10 cellular contexts compared by ENCODE assay signal in the genomic region with DNA sequence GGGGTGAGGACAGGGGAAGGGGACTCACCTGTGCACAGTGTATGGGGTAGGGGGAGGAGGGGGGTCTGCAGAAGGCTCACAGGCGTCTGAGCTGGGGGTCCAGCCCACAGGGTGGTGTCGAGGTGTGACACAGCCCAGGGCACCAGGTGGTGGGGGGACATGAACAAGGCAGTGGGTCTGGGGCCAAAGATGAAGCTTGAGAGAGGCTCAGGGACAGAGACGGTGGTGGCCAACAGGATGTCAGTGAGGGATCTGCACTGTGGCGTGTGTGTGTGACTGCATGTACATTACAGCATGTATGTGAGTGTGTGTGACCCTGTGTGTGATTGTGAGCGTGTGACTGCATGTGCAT. TPM values are rescaled to one million over a fixed set of nuclear protein-coding genes. Genes with fewer than 3 reads are reported as not detected.
DNase-seq lines count a peak whose midpoint lies in the region; ATAC-seq and TF ChIP-seq lines count a peak whose summit lies in the region.
"Had no signal": no experiment of that assay in that cellular context is flagged by ENCODE, and none has a peak within 500 bp of the region (broad histone marks: within the 10 kb centered on the region; RNA-seq: fewer than 3 reads in every experiment).

No MANE protein-coding gene starts in this region.

- H3K9me3 Mint-ChIP-seq in CD14-positive monocyte, result peaks cover 5 to 23% (median 12%) of the 10 kb centered on the region in 7 donors

- no peak for DNase-seq in CD14-positive monocyte (ENCODE audit: low spot score)
- DNase-seq in SJSA1 (ENCODE audit: low read depth in 1 of 2, low spot score in 2 of 2), result no peak
- DNase-seq in esophagus squamous epithelium (lab: John Stamatoyannopoulos, UW), result no peak
- peak in 1 of 5 donors; percentile 39 for DNase-seq in ovary
- no peak for DNase-seq in effector memory CD4-positive, alpha-beta T cell
- no peak for DNase-seq in body of pancreas
- DNase-seq: SHP77 had no signal

- ATAC-seq in HG02973 (IDR thresholded peaks at IDR 0.05; ENCODE audit: unreplicated experiment) (no peak), GM18858 (IDR thresholded peaks at IDR 0.05; ENCODE audit: unreplicated experiment) (no peak), body of pancreas (no peak)

- peak overlapping the region; percentile 51 to 88 for H3K4me3 Mint-ChIP-seq in CD14-positive monocyte

- WGBS in esophagus squamous epithelium, 2 donors, result 52 to 61% methylated on average over 5 of the region's 5 CpGs
- WGBS in ovary, 3 donors, result 44 to 48% (median 48%) methylated on average over 5 of the region's 5 CpGs
- WGBS in body of pancreas, 2 donors, result 34 to 67% methylated on average over 3 to 5 of the region's 5 CpGs

- TF ChIP-seq EP300 in ovary (IDR thresholded peaks at IDR 0.05), result no peak

- H3K27ac ChIP-seq in SJSA1 (no peak overlapping the region), esophagus squamous epithelium (peak overlapping the region; percentile 43 to 86 (median 81)), ovary (peak overlapping the region; percentile 28 to 31), body of pancreas (peak overlapping the region in 2 of 4 donors; percentile 64 to 73)
- no peak overlapping the region for H3K27ac ChIP-seq in effector memory CD4-positive, alpha-beta T cell (ENCODE audit: insufficient read depth, low read length, poor library complexity, severe bottlenecking)

- TF ChIP-seq POLR2A in esophagus squamous epithelium (IDR thresholded peaks at IDR 0.05) (no peak), ovary (IDR thresholded peaks at IDR 0.05) (no peak), body of pancreas (IDR thresholded peaks at IDR 0.05) (no peak)

- H3K9me3 ChIP-seq in SJSA1 (replicated peaks), result peaks cover 6% of the 10 kb centered on the region
- peaks cover 0 to 10% (median 8%) of the 10 kb centered on the region in 3 donors for H3K9me3 ChIP-seq in esophagus squamous epithelium
- H3K9me3 ChIP-seq in ovary, result no peaks in the 10 kb centered on the region
- H3K9me3 ChIP-seq in effector memory CD4-positive, alpha-beta T cell (ENCODE audit: control insufficient read depth, low read length), result no peaks in the 10 kb centered on the region
- no peaks in the 10 kb centered on the region for H3K9me3 ChIP-seq in body of pancreas

- intact Hi-C loops in CD14-positive monocyte (cut with micrococcal nuclease) (no loop called here), esophagus squamous epithelium (cut with DNase I) (no loop called here), ovary (cut with DNase I) (no loop called here), body of pancreas (cut with DNase I) (no loop called here)

- H3K36me3 ChIP-seq in SJSA1, result peaks cover 16% of the 10 kb centered on the region
- peaks cover 0 to 15% (median 0%) of the 10 kb centered on the region in 3 donors for H3K36me3 ChIP-seq in esophagus squamous epithelium
- H3K36me3 ChIP-seq in ovary, result no peaks in the 10 kb centered on the region
- H3K36me3 ChIP-seq in effector memory CD4-positive, alpha-beta T cell (ENCODE audit: control insufficient read depth, insufficient read depth, low read length), result peaks cover 9% of the 10 kb centered on the region
- H3K36me3 ChIP-seq in body of pancreas (replicated peaks in 1 of 2; ENCODE audit: insufficient read depth in 1 of 2, low read depth in 2 of 2), result peaks cover 0 to 2% of the 10 kb centered on the region in 2 donors

- H3K27me3 Mint-ChIP-seq in CD14-positive monocyte (ENCODE audit: low read depth in 3 of 3), result peaks cover 24 to 58% (median 38%) of the 10 kb centered on the region in 3 donors

- H3K4me1 Mint-ChIP-seq in CD14-positive monocyte, result peaks cover 22% of the 10 kb centered on the region

- H3K27me3 ChIP-seq in SJSA1 (replicated peaks), result no peaks in the 10 kb centered on the region
- peaks cover 0 to 25% (median 0%) of the 10 kb centered on the region in 4 donors for H3K27me3 ChIP-seq in esophagus squamous epithelium
- H3K27me3 ChIP-seq in ovary, result no peaks in the 10 kb centered on the region
- no peaks in the 10 kb centered on the region for H3K27me3 ChIP-seq in effector memory CD4-positive, alpha-beta T cell (replicated peaks; ENCODE audit: control insufficient read depth, insufficient read depth, low read length, poor library complexity, severe bottlenecking)
- H3K27me3 ChIP-seq in body of pancreas, result no peaks in the 10 kb centered on the region

- H3K4me3 ChIP-seq in SJSA1 (peak overlapping the region; percentile 60), esophagus squamous epithelium (peak overlapping the region in 3 of 4 donors; percentile 45 to 73 (median 56)), ovary (peak overlapping the region; percentile 58), body of pancreas (no peak overlapping the region)
- H3K4me3 ChIP-seq in effector memory CD4-positive, alpha-beta T cell (ENCODE audit: insufficient read depth, low read depth, low read length, poor library complexity, severe bottlenecking), result no peak overlapping the region

- peaks cover 0 to 9% of the 10 kb centered on the region in 2 donors for H3K36me3 Mint-ChIP-seq in CD14-positive monocyte

- H3K4me1 ChIP-seq in SJSA1 (replicated peaks) (peaks cover 32% of the 10 kb centered on the region), esophagus squamous epithelium (peaks cover 17 to 56% (median 19%) of the 10 kb centered on the region in 3 donors), ovary (ENCODE audit: insufficient read depth) (peaks cover 12% of the 10 kb centered on the region), body of pancreas (peaks cover 16% of the 10 kb centered on the region)
- peaks cover 12% of the 10 kb centered on the region for H3K4me1 ChIP-seq in effector memory CD4-positive, alpha-beta T cell (ENCODE audit: control insufficient read depth, insufficient read depth, low read length, poor library complexity, severe bottlenecking)

- TF ChIP-seq CTCF in CD14-positive monocyte (IDR thresholded peaks at IDR 0.05) (no peak), esophagus squamous epithelium (IDR thresholded peaks at IDR 0.05) (no peak), ovary (IDR thresholded peaks at IDR 0.05) (no peak), body of pancreas (IDR thresholded peaks at IDR 0.05) (no peak)

- H3K27ac Mint-ChIP-seq in CD14-positive monocyte, result no peak overlapping the region

RNA-seq across cellular contexts. Expression of gene ADAMTS10, which starts 1.7 kb away (rescaled TPM):
- polyA plus RNA-seq in CD14-positive monocyte (not detected), ovary (10 to 100 TPM in 1 of 2 donors, 1 to 10 TPM in 1; 6.2 to 37.5 TPM)
- 6.0 and 6.3 TPM in 2 replicates for total RNA-seq in SJSA1 (2014; rRNA removed; shearing (Covaris generic))
- total RNA-seq in esophagus squamous epithelium (1 to 10 TPM; 2.0 to 8.8 (median 3.6) TPM), ovary (10 to 100 TPM; 22.4 to 49.3 (median 37.4) TPM), body of pancreas (10 to 100 TPM; 19.1 to 36.6 TPM)

RNA-seq across cellular contexts. Expression of gene NFILZ, which starts 21.6 kb away (rescaled TPM):
- polyA plus RNA-seq in CD14-positive monocyte (not detected), ovary (not detected)
- not detected in 2 replicates for total RNA-seq in SJSA1 (2014; rRNA removed; shearing (Covaris generic))
- total RNA-seq in esophagus squamous epithelium (not detected), ovary (not detected), body of pancreas (not detected)
- total RNA-seq: left lobe of liver had no signal

RNA-seq across cellular contexts. Expression of gene MYO1F, which starts 31.6 kb away (rescaled TPM):
- polyA plus RNA-seq in CD14-positive monocyte (100 to 1,000 TPM; 121 to 197 TPM), ovary (1 to 10 TPM; 4.0 to 7.8 TPM)
- total RNA-seq in SJSA1 (2014; rRNA removed; shearing (Covaris generic)), result 0.37 and 0.94 TPM in 2 replicates
- total RNA-seq in esophagus squamous epithelium (10 to 100 TPM in 2 of 4 donors, 1 to 10 TPM in 2; 1.6 to 14.3 (median 8.5) TPM), ovary (10 to 100 TPM in 2 of 7 donors, 1 to 10 TPM in 5; 3.5 to 13.6 (median 5.4) TPM), body of pancreas (1 to 10 TPM; 2.0 to 8.0 TPM)

Comparison
In these comparisons a context has a peak if more than half of its experiments do, and no peak if none do; other contexts are left out.
1. H3K27ac ChIP-seq: peak in esophagus squamous epithelium (4 of 4) and ovary (2 of 2); none in SJSA1 (single experiment) and effector memory CD4-positive, alpha-beta T cell (single experiment).
2. H3K4me3 ChIP-seq: peak in SJSA1 (single experiment), esophagus squamous epithelium (3 of 4) and ovary (single experiment); none in effector memory CD4-positive, alpha-beta T cell (single experiment) and body of pancreas (0 of 2).